ENCODE assay signal across 8 cellular contexts in genomic region chr11:65503923-65504670, GRCh38. TPM values are rescaled to one million over a fixed set of nuclear protein-coding genes. Genes with fewer than 3 reads are reported as not detected.
DNase-seq lines count a peak whose midpoint lies in the region; ATAC-seq and TF ChIP-seq lines count a peak whose summit lies in the region.

No MANE protein-coding gene starts in this region.

- no peak overlapping the region for H3K4me3 Mint-ChIP-seq in activated CD8-positive, alpha-beta T cell treated with anti-CD3 and anti-CD28 coated beads for 36 hours

- H3K9ac ChIP-seq in iPS-20b (ENCODE audit: low read depth, low read length), result peak overlapping the region; percentile 100

- H3K9me3 ChIP-seq in heart left ventricle, result no peaks in the 10 kb centered on the region
- no peaks in the 10 kb centered on the region for H3K9me3 ChIP-seq in iPS-20b (ENCODE audit: insufficient read depth, low read depth, low read length)

- peak overlapping the region; percentile 70 to 90 (median 81) for H3K4me3 ChIP-seq in heart left ventricle
- H3K4me3 ChIP-seq in iPS-20b (ENCODE audit: low read length), result peak overlapping the region; percentile 96

- peak overlapping the region; percentile 81 for H3K27ac Mint-ChIP-seq in activated CD8-positive, alpha-beta T cell treated with anti-CD3 and anti-CD28 coated beads for 36 hours

- DNase-seq in heart left ventricle, result no peak
- no peak for DNase-seq in left cardiac atrium
- no peak for DNase-seq in activated CD8-positive, alpha-beta T cell treated with anti-CD3 and anti-CD28 coated beads for 36 hours

- H3K9me3 Mint-ChIP-seq in activated CD8-positive, alpha-beta T cell treated with anti-CD3 and anti-CD28 coated beads for 36 hours, result no peaks in the 10 kb centered on the region

- TF ChIP-seq CTCF in heart left ventricle (IDR thresholded peaks at IDR 0.05), result no peak
- TF ChIP-seq CTCF in activated CD8-positive, alpha-beta T cell treated with anti-CD3 and anti-CD28 coated beads for 36 hours (IDR thresholded peaks at IDR 0.05), result no peak

- intact Hi-C loops in heart left ventricle (cut with DNase I), result no loop called here
- intact Hi-C loops in left cardiac atrium (cut with DNase I), result loop anchor here in 1 of 2 donors (2.0 kb wide), 1 partner anchor 77 kb away; no protein-coding TSS in a partner anchor
- intact Hi-C loops in activated CD8-positive, alpha-beta T cell treated with anti-CD3 and anti-CD28 coated beads for 36 hours (cut with micrococcal nuclease), result loop anchor here (2.0 kb wide), 1 partner anchor 121 kb away; the partner anchor contains the start of gene SLC25A45

- CTCF ChIA-PET in activated CD8-positive, alpha-beta T cell treated with anti-CD3 and anti-CD28 coated beads for 36 hours (lab: Charles Lee), result interaction anchor here (1.0 to 16.5 kb wide), 4 partner anchors 6 to 85 kb away, joined by 3 to 448 read pairs (median 36); partner anchors contain the start of genes MALAT1 and NEAT1

- H3K27ac ChIP-seq in heart left ventricle (peak overlapping the region in 11 of 12 donors; percentile 43 to 100 (median 98)), iPS-20b (ENCODE audit: low read length) (no peak overlapping the region), temporal lobe (ENCODE audit: low read depth, low read length) (peak overlapping the region; percentile 88)

- peaks cover 0 to 48% (median 24%) of the 10 kb centered on the region in 12 donors for H3K4me1 ChIP-seq in heart left ventricle
- H3K4me1 ChIP-seq in iPS-20b (ENCODE audit: insufficient read depth, low read length), result peaks cover 9% of the 10 kb centered on the region; the same call in 1 of the 2 replicates

- 0 to 1% (median 0%) methylated on average over 3 of the region's 3 CpGs for WGBS in heart left ventricle, 4 donors

- H3K27me3 ChIP-seq in heart left ventricle, result no peaks in the 10 kb centered on the region
- H3K27me3 ChIP-seq in iPS-20b (ENCODE audit: insufficient read depth, low read length), result no peaks in the 10 kb centered on the region

- peaks cover 8% of the 10 kb centered on the region for H3K36me3 Mint-ChIP-seq in activated CD8-positive, alpha-beta T cell treated with anti-CD3 and anti-CD28 coated beads for 36 hours (ENCODE audit: low read depth)

- H3K27me3 Mint-ChIP-seq in activated CD8-positive, alpha-beta T cell treated with anti-CD3 and anti-CD28 coated beads for 36 hours, result no peaks in the 10 kb centered on the region

- H3K4me1 Mint-ChIP-seq in activated CD8-positive, alpha-beta T cell treated with anti-CD3 and anti-CD28 coated beads for 36 hours (ENCODE audit: low read depth), result peaks cover 38% of the 10 kb centered on the region

- POLR2A ChIA-PET in activated CD8-positive, alpha-beta T cell treated with anti-CD3 and anti-CD28 coated beads for 36 hours (lab: Charles Lee), result interaction anchor here (0.8 to 36.2 kb wide), 21 partner anchors 4 to 189 kb away, joined by 3 to 4842 read pairs (median 5); partner anchors contain the start of genes DPF2, FAM89B, FRMD8 and MALAT1

- TF ChIP-seq POLR2A in heart left ventricle (IDR thresholded peaks at IDR 0.05), result peak in 1 of 2 donors; percentile 14

- ATAC-seq in heart left ventricle, result no peak
- ATAC-seq in left cardiac atrium, result no peak
- ATAC-seq in activated CD8-positive, alpha-beta T cell treated with anti-CD3 and anti-CD28 coated beads for 36 hours, result no peak
- ATAC-seq in GM21390 (IDR thresholded peaks at IDR 0.05; ENCODE audit: unreplicated experiment), result no peak
- no peak for ATAC-seq in HG02763 (IDR thresholded peaks at IDR 0.05; ENCODE audit: unreplicated experiment)
- ATAC-seq in HG02642 (IDR thresholded peaks at IDR 0.05; ENCODE audit: poor library complexity, unreplicated experiment), result no peak

- H3K36me3 ChIP-seq in heart left ventricle (peaks cover 15 to 69% (median 58%) of the 10 kb centered on the region in 9 donors), iPS-20b (ENCODE audit: insufficient read depth, low read depth, low read length) (peaks cover 72% of the 10 kb centered on the region)

RNA-seq across cellular contexts. Expression of gene MALAT1, which starts 5.3 kb away (rescaled TPM):
- total RNA-seq in heart left ventricle (1,000 to 10,000 TPM; 1,047 to 9,662 (median 6,606) TPM), left cardiac atrium (1,000 to 10,000 TPM; 4,098 to 7,342 TPM), temporal lobe (8,183 TPM)
- 1,000 to 10,000 TPM; 1,168 to 4,497 TPM for polyA plus RNA-seq in heart left ventricle
- 1,000 to 10,000 TPM; 3,856 to 3,869 TPM for total RNA-seq in activated CD8-positive, alpha-beta T cell treated with anti-CD3 and anti-CD28 coated beads for 36 hours

RNA-seq across cellular contexts. Expression of gene SCYL1, which starts 20.8 kb away (rescaled TPM):
- total RNA-seq in heart left ventricle (100 to 1,000 TPM in 1 of 9 donors, 10 to 100 TPM in 8; 51.6 to 135 (median 62.2) TPM), left cardiac atrium (10 to 100 TPM; 51.5 to 67.3 TPM), temporal lobe (34.2 TPM)
- 10 to 100 TPM; 86.6 to 90.2 TPM for polyA plus RNA-seq in heart left ventricle
- 10 to 100 TPM; 71.5 to 76.8 TPM for total RNA-seq in activated CD8-positive, alpha-beta T cell treated with anti-CD3 and anti-CD28 coated beads for 36 hours

RNA-seq across cellular contexts. Expression of gene LTBP3, which starts 54.1 kb away (rescaled TPM):
- total RNA-seq in heart left ventricle, result 100 to 1,000 TPM in 1 of 9 donors, 10 to 100 TPM in 8; 51.4 to 125 (median 88.9) TPM
- polyA plus RNA-seq in heart left ventricle, result 10 to 100 TPM; 26.3 to 36.3 TPM
- total RNA-seq in left cardiac atrium, result 10 to 100 TPM; 85.6 to 96.2 TPM
- 10 to 100 TPM; 55.4 to 56.0 TPM for total RNA-seq in activated CD8-positive, alpha-beta T cell treated with anti-CD3 and anti-CD28 coated beads for 36 hours
- total RNA-seq in temporal lobe, result 38.6 TPM
